ENCODE assay signal across 19 cellular contexts in genomic region chr17:45426561-45426960, GRCh38. TPM values are rescaled to one million over a fixed set of nuclear protein-coding genes. Genes with fewer than 3 reads are reported as not detected.
DNase-seq lines count a peak whose midpoint lies in the region; ATAC-seq and TF ChIP-seq lines count a peak whose summit lies in the region.
"Had no signal": no experiment of that assay in that cellular context is flagged by ENCODE, and none has a peak within 500 bp of the region (broad histone marks: within the 10 kb centered on the region; RNA-seq: fewer than 3 reads in every experiment).

No MANE protein-coding gene starts in this region.

- H3K27me3 ChIP-seq in colonic mucosa (no peaks in the 10 kb centered on the region), ovary (no peaks in the 10 kb centered on the region)

- no peaks in the 10 kb centered on the region for H3K27me3 Mint-ChIP-seq in activated naive CD8-positive, alpha-beta T cell treated with anti-CD3 and anti-CD28 coated beads, Interleukin-2, amount 10 ng/mL, durations not matched to agents 7 days and 5 days
- H3K27me3 Mint-ChIP-seq in activated naive CD8-positive, alpha-beta T cell treated with anti-CD3 and anti-CD28 coated beads, Interleukin-2, amount 50 U/mL, for 24 hours: peaks cover 6% of the 10 kb centered on the region
- no peaks in the 10 kb centered on the region for H3K27me3 Mint-ChIP-seq in memory B cell
- peaks cover 59% of the 10 kb centered on the region for H3K27me3 Mint-ChIP-seq in type B pancreatic cell
- H3K27me3 Mint-ChIP-seq: CD8-positive, alpha-beta memory T cell had no signal

- no peak overlapping the region for H3K27ac ChIP-seq in colonic mucosa
- H3K27ac ChIP-seq in ovary: no peak overlapping the region
- H3K27ac ChIP-seq: KMS-11 had no signal

- no peak for TF ChIP-seq CTCF in colonic mucosa (IDR thresholded peaks at IDR 0.05)
- no peak for TF ChIP-seq CTCF in type B pancreatic cell (conservative IDR thresholded peaks at IDR 0.05)
- no peak for TF ChIP-seq CTCF in ovary (IDR thresholded peaks at IDR 0.05)

- H3K9me3 Mint-ChIP-seq in activated naive CD8-positive, alpha-beta T cell treated with anti-CD3 and anti-CD28 coated beads, Interleukin-2, amount 10 ng/mL, durations not matched to agents 7 days and 5 days: no peaks in the 10 kb centered on the region
- H3K9me3 Mint-ChIP-seq in activated naive CD8-positive, alpha-beta T cell treated with anti-CD3 and anti-CD28 coated beads, Interleukin-2, amount 50 U/mL, for 24 hours: no peaks in the 10 kb centered on the region
- H3K9me3 Mint-ChIP-seq in memory B cell (no peaks in the 10 kb centered on the region), type B pancreatic cell (no peaks in the 10 kb centered on the region)
- H3K9me3 Mint-ChIP-seq: activated CD4-positive, alpha-beta T cell treated with anti-CD3 and anti-CD28 coated beads, Interleukin-2, amount 10 ng/mL, durations not matched to agents 24 days and 14 days; activated T-cell treated with anti-CD3 and anti-CD28 coated beads, Interleukin-2, amount 50 U/mL, for 4 hours; CD8-positive, alpha-beta memory T cell; neural crest cell; stimulated activated naive CD8-positive, alpha-beta T cell treated with anti-CD3 and anti-CD28 coated beads, Interleukin-15, Interleukin-2, amounts not matched to agents 100 ng/mL and 50 ng/mL, for 24 hours had no signal

- H3K36me3 ChIP-seq in colonic mucosa (no peaks in the 10 kb centered on the region), ovary (no peaks in the 10 kb centered on the region)

- no peak for ATAC-seq in activated naive CD8-positive, alpha-beta T cell treated with anti-CD3 and anti-CD28 coated beads, Interleukin-2, amount 10 ng/mL, durations not matched to agents 7 days and 5 days (ENCODE audit: low read depth)
- ATAC-seq in activated naive CD8-positive, alpha-beta T cell treated with anti-CD3 and anti-CD28 coated beads, Interleukin-2, amount 50 U/mL, for 24 hours: no peak
- ATAC-seq in memory B cell (ENCODE audit: low read depth): no peak
- ATAC-seq: activated T-cell treated with anti-CD3 and anti-CD28 coated beads, Interleukin-2, amount 50 U/mL, for 4 hours had no signal

- peaks cover 23% of the 10 kb centered on the region for H3K4me1 Mint-ChIP-seq in activated naive CD8-positive, alpha-beta T cell treated with anti-CD3 and anti-CD28 coated beads, Interleukin-2, amount 10 ng/mL, durations not matched to agents 7 days and 5 days
- peaks cover 21% of the 10 kb centered on the region for H3K4me1 Mint-ChIP-seq in activated naive CD8-positive, alpha-beta T cell treated with anti-CD3 and anti-CD28 coated beads, Interleukin-2, amount 50 U/mL, for 24 hours
- H3K4me1 Mint-ChIP-seq in memory B cell (peaks cover 20% of the 10 kb centered on the region), type B pancreatic cell (ENCODE audit: unreplicated experiment) (peaks cover 8% of the 10 kb centered on the region)

- intact Hi-C loops in colonic mucosa (cut with DNase I): no loop called here
- intact Hi-C loops in ovary (cut with DNase I): no loop called here

- 60 to 74% (median 72%) methylated on average over 7 of the region's 7 CpGs for WGBS in ovary, 3 donors

- no peak for TF ChIP-seq EP300 in ovary (IDR thresholded peaks at IDR 0.05)

- H3K9me3 ChIP-seq in colonic mucosa (no peaks in the 10 kb centered on the region), ovary (no peaks in the 10 kb centered on the region)

- H3K4me3 Mint-ChIP-seq in activated naive CD8-positive, alpha-beta T cell treated with anti-CD3 and anti-CD28 coated beads, Interleukin-2, amount 10 ng/mL, durations not matched to agents 7 days and 5 days: no peak overlapping the region
- H3K4me3 Mint-ChIP-seq in activated naive CD8-positive, alpha-beta T cell treated with anti-CD3 and anti-CD28 coated beads, Interleukin-2, amount 50 U/mL, for 24 hours: no peak overlapping the region
- no peak overlapping the region for H3K4me3 Mint-ChIP-seq in memory B cell
- H3K4me3 Mint-ChIP-seq in type B pancreatic cell: no peak overlapping the region
- H3K4me3 Mint-ChIP-seq: activated CD4-positive, alpha-beta T cell treated with anti-CD3 and anti-CD28 coated beads, Interleukin-2, amount 10 ng/mL, durations not matched to agents 24 days and 14 days; activated T-cell treated with anti-CD3 and anti-CD28 coated beads, Interleukin-2, amount 50 U/mL, for 4 hours; neural crest cell; stimulated activated naive CD8-positive, alpha-beta T cell treated with anti-CD3 and anti-CD28 coated beads, Interleukin-15, Interleukin-2, amounts not matched to agents 100 ng/mL and 50 ng/mL, for 24 hours had no signal

- H3K36me3 Mint-ChIP-seq in activated naive CD8-positive, alpha-beta T cell treated with anti-CD3 and anti-CD28 coated beads, Interleukin-2, amount 10 ng/mL, durations not matched to agents 7 days and 5 days: peaks cover 20% of the 10 kb centered on the region
- H3K36me3 Mint-ChIP-seq in activated naive CD8-positive, alpha-beta T cell treated with anti-CD3 and anti-CD28 coated beads, Interleukin-2, amount 50 U/mL, for 24 hours (ENCODE audit: low read depth): no peaks in the 10 kb centered on the region
- H3K36me3 Mint-ChIP-seq in memory B cell (no peaks in the 10 kb centered on the region), type B pancreatic cell (no peaks in the 10 kb centered on the region)
- H3K36me3 Mint-ChIP-seq: CD8-positive, alpha-beta memory T cell had no signal

- POLR2A ChIA-PET in activated naive CD8-positive, alpha-beta T cell treated with anti-CD3 and anti-CD28 coated beads, Interleukin-2, amount 10 ng/mL, durations not matched to agents 7 days and 5 days (lab: Charles Lee): no interaction called here

- H3K9ac ChIP-seq in colonic mucosa (ENCODE audit: low read depth in 2 of 2, low read length in 2 of 2): peak overlapping the region; percentile 14 to 45
- H3K9ac ChIP-seq: KMS-11 had no signal

- H3K4me1 ChIP-seq in colonic mucosa (peaks cover 18% of the 10 kb centered on the region), ovary (ENCODE audit: insufficient read depth) (no peaks in the 10 kb centered on the region)

- TF ChIP-seq POLR2A in ovary (IDR thresholded peaks at IDR 0.05): no peak

- DNase-seq in activated naive CD8-positive, alpha-beta T cell treated with anti-CD3 and anti-CD28 coated beads, Interleukin-2, amount 10 ng/mL, durations not matched to agents 7 days and 5 days: no peak
- no peak for DNase-seq in activated naive CD8-positive, alpha-beta T cell treated with anti-CD3 and anti-CD28 coated beads, Interleukin-2, amount 50 U/mL, for 24 hours
- no peak for DNase-seq in colonic mucosa
- DNase-seq in memory B cell (ENCODE audit: low spot score in 2 of 2): no peak
- DNase-seq in type B pancreatic cell (ENCODE audit: extremely low spot score, unreplicated experiment): no peak
- DNase-seq in effector CD4-positive, alpha-beta T cell: no peak
- no peak for DNase-seq in ovary
- no peak for DNase-seq in hypothalamus (lab: John Stamatoyannopoulos, UW)
- DNase-seq: activated CD4-positive, alpha-beta T cell treated with anti-CD3 and anti-CD28 coated beads, Interleukin-2, amount 10 ng/mL, durations not matched to agents 24 days and 14 days; activated T-cell treated with anti-CD3 and anti-CD28 coated beads, Interleukin-2, amount 50 U/mL, for 4 hours; CD8-positive, alpha-beta memory T cell; NCI-H1436; NCI-H2107; NCI-H446; NCI-H82; stimulated activated CD4-positive, alpha-beta T cell treated with anti-CD3 and anti-CD28 coated beads, Interleukin-15, amount 100 ng/mL, for 24 hours had no signal

- no peak overlapping the region for H3K4me3 ChIP-seq in colonic mucosa
- no peak overlapping the region for H3K4me3 ChIP-seq in ovary

- H3K27ac Mint-ChIP-seq in activated naive CD8-positive, alpha-beta T cell treated with anti-CD3 and anti-CD28 coated beads, Interleukin-2, amount 10 ng/mL, durations not matched to agents 7 days and 5 days: peak overlapping the region; percentile 24
- no peak overlapping the region for H3K27ac Mint-ChIP-seq in activated naive CD8-positive, alpha-beta T cell treated with anti-CD3 and anti-CD28 coated beads, Interleukin-2, amount 50 U/mL, for 24 hours
- H3K27ac Mint-ChIP-seq in memory B cell (peak overlapping the region; percentile 7), type B pancreatic cell (peak overlapping the region; percentile 63)
- H3K27ac Mint-ChIP-seq: activated CD4-positive, alpha-beta T cell treated with anti-CD3 and anti-CD28 coated beads, Interleukin-2, amount 10 ng/mL, durations not matched to agents 24 days and 14 days; CD8-positive, alpha-beta memory T cell; stimulated activated naive CD8-positive, alpha-beta T cell treated with anti-CD3 and anti-CD28 coated beads, Interleukin-15, Interleukin-2, amounts not matched to agents 100 ng/mL and 50 ng/mL, for 24 hours had no signal

RNA-seq across cellular contexts. Expression of gene ARHGAP27, which starts 6.1 kb away (rescaled TPM):
- total RNA-seq in activated naive CD8-positive, alpha-beta T cell treated with anti-CD3 and anti-CD28 coated beads, Interleukin-2, amount 10 ng/mL, durations not matched to agents 7 days and 5 days: 100 to 1,000 TPM in 1 of 2 experiments, 10 to 100 TPM in 1; 99.8 to 114 TPM
- total RNA-seq in colonic mucosa (100 to 1,000 TPM; 107 to 165 TPM), type B pancreatic cell (ENCODE audit: low replicate concordance) (26.8 and 56.2 TPM in 2 replicates), ovary (10 to 100 TPM in 3 of 7 donors, 1 to 10 TPM in 4; 3.7 to 41.7 (median 8.7) TPM)
- polyA plus RNA-seq in ovary: 10 to 100 TPM in 1 of 2 donors, 1 to 10 TPM in 1; 3.8 to 10.1 TPM
